Comparison of ENCODE assay signal across 1 cellular context in the genomic region with DNA sequence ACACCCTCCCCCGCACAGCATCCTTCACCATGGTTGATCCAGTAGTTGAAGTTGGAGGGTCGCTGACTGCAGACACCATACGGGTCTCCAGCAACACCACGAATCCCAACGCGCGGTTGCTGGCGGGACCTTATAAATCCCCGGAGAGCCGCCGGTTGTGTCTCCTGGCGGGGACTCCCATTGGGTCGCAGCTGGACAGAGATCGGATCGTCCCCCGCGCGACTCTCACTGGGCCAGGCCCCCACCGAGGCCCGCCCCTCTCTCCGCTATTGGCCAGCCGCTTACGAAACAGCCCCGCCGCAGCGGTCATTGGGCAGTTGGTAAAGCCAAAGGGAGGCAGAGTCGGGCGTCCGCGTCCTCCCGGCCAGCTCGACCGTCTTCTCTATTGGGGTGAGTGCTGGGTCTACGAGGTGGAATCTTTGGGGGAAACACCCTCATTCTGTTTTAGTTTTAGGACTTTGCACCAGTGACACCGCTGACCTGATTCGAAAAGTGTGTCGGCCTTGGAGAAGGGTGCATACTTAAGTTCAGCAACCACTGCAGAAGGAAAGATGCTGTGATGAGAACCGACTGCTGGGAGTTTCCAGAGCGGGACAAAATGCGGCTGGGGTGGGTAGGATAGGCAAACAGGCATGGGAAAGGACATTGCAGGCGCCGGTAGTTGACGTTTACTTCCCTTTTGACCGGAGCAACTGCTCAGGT.
TF ChIP-seq lines count a peak whose summit lies in the region.

No MANE protein-coding gene starts in this region.

TF ChIP-seq in endothelial cell of umbilical vein, 7 proteins besides CTCF, POLR2A, EP300 and RAD21:
- TF ChIP-seq GATA2 (IDR thresholded peaks at IDR 0.05; ENCODE audit: insufficient read depth, insufficient read length, low read depth, low read length) (no peak), FOS (IDR thresholded peaks at IDR 0.05; ENCODE audit: borderline replicate concordance, insufficient read depth, low read length) (no peak), MAX (IDR thresholded peaks at IDR 0.05; ENCODE audit: insufficient read depth, insufficient read length) (no peak), POLR2AphosphoS5 (IDR thresholded peaks at IDR 0.05; ENCODE audit: insufficient read depth, low read depth, low read length) (no peak), MYC (IDR thresholded peaks at IDR 0.05; ENCODE audit: low read depth, low read length) (no peak), JUN (IDR thresholded peaks at IDR 0.05; ENCODE audit: borderline replicate concordance, insufficient read depth, insufficient read length, low read depth) (no peak), EZH2 (IDR thresholded peaks at IDR 0.05; ENCODE audit: borderline replicate concordance, low read depth, low read length, severe bottlenecking) (no peak)
